In the genomic region with DNA sequence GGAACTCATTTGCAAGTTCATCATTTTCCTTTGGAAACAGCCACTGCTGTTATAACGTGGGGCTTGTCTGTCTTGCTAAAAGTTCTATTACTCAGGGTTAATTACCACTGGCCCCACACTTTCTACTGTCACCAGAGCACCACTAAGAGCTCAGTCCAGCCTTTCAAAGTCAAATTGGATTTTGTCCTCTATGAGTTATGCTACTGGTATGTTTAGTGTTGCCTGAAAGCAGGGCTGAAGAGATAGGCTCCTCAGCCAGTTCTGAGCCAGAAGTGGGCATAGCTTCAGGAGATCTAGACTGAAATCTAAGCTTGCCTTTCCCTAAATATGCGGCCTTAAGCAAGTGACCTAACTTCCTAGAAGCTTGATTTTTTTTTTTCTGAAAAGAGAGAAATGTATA, we compare ENCODE assay signal across 28 cellular contexts.
"Had no signal": no experiment of that assay in that cellular context is flagged by ENCODE, and none has a peak within 500 bp of the region (broad histone marks: within the 10 kb centered on the region; RNA-seq: fewer than 3 reads in every experiment).

No MANE protein-coding gene starts in this region.

- H3K27me3 ChIP-seq: neutrophil, pancreas, right lobe of liver, sigmoid colon, spleen, suprapubic skin, testis, tibial artery, transverse colon, upper lobe of right lung, uterus had no signal

- H3K4me1 ChIP-seq: pancreas, prostate gland, right lobe of liver, sigmoid colon, spleen, suprapubic skin, testis, tibial artery, transverse colon, upper lobe of right lung, uterus had no signal

- ATAC-seq: naive thymus-derived CD8-positive, alpha-beta T cell; natural killer cell treated with Interleukin-12 subunit alpha and Interleukin-12 subunit beta and Interleukin-15 and Interleukin-18, amount 100 ng/mL, for 72 hours; pancreas; stimulated activated memory B cell treated with anti-CD40 and anti-IgM and Interleukin-4, amounts not matched to agents 10 μg/mL and 1 μg/mL and 100 μg/mL, for 72 hours; stimulated activated naive CD8-positive, alpha-beta T cell treated with anti-CD3 and anti-CD28 coated beads, Interleukin-15, amount 100 ng/mL, for 72 hours; stimulated activated naive CD8-positive, alpha-beta T cell treated with anti-CD3 and anti-CD28 coated beads, Interleukin-15, Interleukin-2, amounts not matched to agents 100 U/mL and 50 U/mL, for 24 hours; upper lobe of right lung had no signal

- H3K4me3 ChIP-seq: pancreas, prostate gland, right lobe of liver, sigmoid colon, smooth muscle cell, spleen, suprapubic skin, testis, tibial artery, transverse colon, upper lobe of right lung, uterus had no signal

- H3K9me3 ChIP-seq: neutrophil, pancreas, prostate gland, right lobe of liver, testis, tibial artery, transverse colon, upper lobe of right lung, uterus had no signal

- FAIRE-seq: pancreas had no signal

- H3K36me3 ChIP-seq: neutrophil, pancreas, prostate gland, right lobe of liver, sigmoid colon, spleen, suprapubic skin, tibial artery, transverse colon, upper lobe of right lung, uterus had no signal

- DNase-seq: naive thymus-derived CD8-positive, alpha-beta T cell; nephron progenitor cell; nucleus accumbens; pancreas; right cardiac atrium; right lobe of liver; sigmoid colon; spleen; stimulated activated CD4-positive, alpha-beta T cell treated with anti-CD3 and anti-CD28 coated beads, Interleukin-12 subunit alpha, Interleukin-12 subunit beta, amount 100 ng/mL, for 4 hours; stimulated activated CD4-positive, alpha-beta T cell treated with anti-CD3 and anti-CD28 coated beads, Interleukin-1b, Interleukin-23, amount 100 ng/mL, for 48 hours; stimulated activated CD4-positive, alpha-beta T cell treated with anti-CD3 and anti-CD28 coated beads, Interleukin-4, amount 100 ng/mL, for 1 hour; stimulated activated CD4-positive, alpha-beta T cell treated with anti-CD3 and anti-CD28 coated beads, Interleukin-4, amount 100 ng/mL, for 4 hours; stimulated activated CD8-positive, alpha-beta memory T cell treated with anti-CD3 and anti-CD28 coated beads, Interleukin-4, amount 100 ng/mL, for 48 hours; stimulated activated naive CD4-positive, alpha-beta T cell; stimulated activated naive CD8-positive, alpha-beta T cell treated with anti-CD3 and anti-CD28 coated beads, Interleukin-15, amount 100 ng/mL, for 72 hours; stimulated activated naive CD8-positive, alpha-beta T cell treated with anti-CD3 and anti-CD28 coated beads, Interleukin-15, Interleukin-2, amounts not matched to agents 100 U/mL and 50 U/mL, for 24 hours; substantia nigra; testis; tibial artery; transverse colon; upper lobe of right lung; uterus had no signal

- H3K27ac ChIP-seq: neutrophil, pancreas, prostate gland, right lobe of liver, sigmoid colon, spleen, suprapubic skin, testis, tibial artery, transverse colon, upper lobe of right lung, uterus had no signal
